Comparison of ENCODE assay signal across 1 cellular context in genomic region chr6:133242761-133243590, GRCh38.
TF ChIP-seq lines count a peak whose summit lies in the region.

No MANE protein-coding gene starts in this region.

TF ChIP-seq in HEK293, 187 proteins besides CTCF, POLR2A, EP300 and RAD21 (continued from another document):
- peak; percentile 12; the same call in 1 of the 2 replicates for TF ChIP-seq ZNF449 (tag by site-specific recombination; IDR thresholded peaks at IDR 0.05)
- TF ChIP-seq ELK4 (IDR thresholded peaks at IDR 0.05; ENCODE audit: borderline replicate concordance, low read depth, low read length), result no peak
- TF ChIP-seq ZNF148 (tag by site-specific recombination; IDR thresholded peaks at IDR 0.05; ENCODE audit: borderline replicate concordance), result no peak
- TF ChIP-seq IKZF3 (tag by site-specific recombination; IDR thresholded peaks at IDR 0.05), result peak; percentile 65
- no peak for TF ChIP-seq ZNF548 (tag by site-specific recombination; IDR thresholded peaks at IDR 0.05)
- peak; percentile 24; the same call in 1 of the 2 replicates for TF ChIP-seq KLF16 (tag by site-specific recombination; IDR thresholded peaks at IDR 0.05)
- TF ChIP-seq ZNF169 (tag by site-specific recombination; IDR thresholded peaks at IDR 0.05), result no peak
- peak; percentile 72; the same call in 1 of the 2 replicates for TF ChIP-seq ZNF366 (tag by site-specific recombination; conservative IDR thresholded peaks at IDR 0.05)
- peak; percentile 97 for TF ChIP-seq ZSCAN4 (tag by site-specific recombination; IDR thresholded peaks at IDR 0.05)
- no peak for TF ChIP-seq ZNF704 (tag by site-specific recombination; IDR thresholded peaks at IDR 0.05)
- 0 out of 2 replicates have a peak, but pooled peaks have one; percentile 25 for TF ChIP-seq SP7 (tag by site-specific recombination; IDR thresholded peaks at IDR 0.05)
- peak; percentile 34; the same call in 1 of the 2 replicates for TF ChIP-seq ZXDB (tag by site-specific recombination; IDR thresholded peaks at IDR 0.05)
- peak; percentile 70; the same call in 1 of the 2 replicates for TF ChIP-seq ZNF2 (tag by site-specific recombination; IDR thresholded peaks at IDR 0.05)
- peak; percentile 10; the same call in 1 of the 2 replicates for TF ChIP-seq ZNF692 (tag by site-specific recombination; IDR thresholded peaks at IDR 0.05)
- TF ChIP-seq ZNF18 (tag by site-specific recombination; IDR thresholded peaks at IDR 0.05), result 0 out of 2 replicates have a peak, but pooled peaks have one; percentile 35
- peak; percentile 74 for TF ChIP-seq SCRT1 (tag by site-specific recombination; IDR thresholded peaks at IDR 0.05; ENCODE audit: borderline replicate concordance)
- TF ChIP-seq MEIS1 (CRISPR knock-in tag; IDR thresholded peaks at IDR 0.05; ENCODE audit: borderline replicate concordance), result 0 out of 2 replicates have a peak, but pooled peaks have one; percentile 7
- no peak for TF ChIP-seq ZNF280C (tag by site-specific recombination; IDR thresholded peaks at IDR 0.05)
- TF ChIP-seq ZNF48 (tag by site-specific recombination; IDR thresholded peaks at IDR 0.05), result no peak
- no peak for TF ChIP-seq ZNF785 (tag by site-specific recombination; IDR thresholded peaks at IDR 0.05)
- TF ChIP-seq ZNF398 (tag by site-specific recombination; IDR thresholded peaks at IDR 0.05), result peak; percentile 21; the same call in 1 of the 2 replicates
- TF ChIP-seq ZBTB17 (tag by site-specific recombination; IDR thresholded peaks at IDR 0.05), result peak; percentile 51; the same call in 1 of the 2 replicates
- peak; percentile 26; the same call in 1 of the 2 replicates for TF ChIP-seq ZNF660 (tag by site-specific recombination; IDR thresholded peaks at IDR 0.05)
- peak; percentile 98 for TF ChIP-seq PRDM1 (tag by site-specific recombination; IDR thresholded peaks at IDR 0.05)
- no peak for TF ChIP-seq SP2 (tag by site-specific recombination; IDR thresholded peaks at IDR 0.05)
- no peak for TF ChIP-seq HOXA7 (CRISPR knock-in tag; IDR thresholded peaks at IDR 0.05; ENCODE audit: borderline replicate concordance)
- TF ChIP-seq OSR2 (tag by site-specific recombination; IDR thresholded peaks at IDR 0.05), result peak; percentile 89
- TF ChIP-seq ZNF10 (tag by site-specific recombination; IDR thresholded peaks at IDR 0.05), result no peak
